11 cellular contexts compared by ENCODE assay signal in genomic region chr4:81566076-81566663, GRCh38.
DNase-seq lines count a peak whose midpoint lies in the region; ATAC-seq and TF ChIP-seq lines count a peak whose summit lies in the region.
"Had no signal": no experiment of that assay in that cellular context is flagged by ENCODE, and none has a peak within 500 bp of the region (broad histone marks: within the 10 kb centered on the region; RNA-seq: fewer than 3 reads in every experiment).

No MANE protein-coding gene starts in this region.

- peak overlapping the region; percentile 50 for H3K4me3 Mint-ChIP-seq in nephron progenitor cell
- H3K4me3 Mint-ChIP-seq: T-cell had no signal

- H3K9me3 ChIP-seq in upper lobe of right lung, result no peaks in the 10 kb centered on the region

- no peaks in the 10 kb centered on the region for H3K27me3 ChIP-seq in upper lobe of right lung

- intact Hi-C loops in upper lobe of right lung (cut with DNase I), result no loop called here

- peak; percentile 13 for DNase-seq in globus pallidus (ENCODE audit: low spot score)
- DNase-seq in nephron progenitor cell, result no peak
- no peak for DNase-seq in upper lobe of right lung
- no peak for DNase-seq in NCI-H187 (lab: John Stamatoyannopoulos, UW)
- no peak for DNase-seq in stimulated activated CD4-positive, alpha-beta T cell treated with anti-CD3 and anti-CD28 coated beads, Interleukin-15, amount 100 ng/mL, for 24 hours
- no peak for DNase-seq in activated CD8-positive, alpha-beta memory T cell treated with anti-CD3 and anti-CD28 coated beads, Interleukin-2, amount 50 U/mL, for 48 hours
- DNase-seq: NCI-H1092 treated with DMSO at 0.1 percent for 48 hours; NCI-H748 treated with DMSO at 0.1 percent for 48 hours; stimulated activated naive CD8-positive, alpha-beta T cell treated with anti-CD3 and anti-CD28 coated beads, Interleukin-15, Interleukin-2, amounts not matched to agents 100 U/mL and 50 U/mL, for 24 hours; T-cell had no signal

- peaks cover 8% of the 10 kb centered on the region for H3K27me3 Mint-ChIP-seq in nephron progenitor cell (ENCODE audit: low read depth, poor library complexity)
- H3K27me3 Mint-ChIP-seq: T-cell had no signal

- ATAC-seq in upper lobe of right lung, result peak; percentile 79
- ATAC-seq: stimulated activated naive CD8-positive, alpha-beta T cell treated with anti-CD3 and anti-CD28 coated beads, Interleukin-15, Interleukin-2, amounts not matched to agents 100 U/mL and 50 U/mL, for 24 hours; T-cell had no signal

- H3K9me3 Mint-ChIP-seq in nephron progenitor cell, result no peaks in the 10 kb centered on the region
- H3K9me3 Mint-ChIP-seq: T-cell had no signal

- TF ChIP-seq CTCF in nephron progenitor cell (IDR thresholded peaks at IDR 0.05) (no peak), upper lobe of right lung (IDR thresholded peaks at IDR 0.05) (no peak)

- H3K27ac ChIP-seq in angular gyrus (ENCODE audit: low read depth, low read length) (peak overlapping the region; percentile 55), upper lobe of right lung (peak overlapping the region; percentile 85)

- H3K4me1 ChIP-seq in upper lobe of right lung, result peaks cover 23% of the 10 kb centered on the region

- H3K27ac Mint-ChIP-seq in nephron progenitor cell, result peak overlapping the region; percentile 90
- H3K27ac Mint-ChIP-seq: T-cell had no signal

- peaks cover 23% of the 10 kb centered on the region for H3K4me1 Mint-ChIP-seq in nephron progenitor cell

- no peaks in the 10 kb centered on the region for H3K36me3 ChIP-seq in upper lobe of right lung

- peak overlapping the region; percentile 35 for H3K4me3 ChIP-seq in upper lobe of right lung

- no peaks in the 10 kb centered on the region for H3K36me3 Mint-ChIP-seq in nephron progenitor cell (ENCODE audit: low read depth)
- H3K36me3 Mint-ChIP-seq: T-cell had no signal
